In genomic region chr3:112086018-112086854, GRCh38 we compare ENCODE assay signal across 8 cellular contexts. TPM values are rescaled to one million over a fixed set of nuclear protein-coding genes. Genes with fewer than 3 reads are reported as not detected.
DNase-seq lines count a peak whose midpoint lies in the region; ATAC-seq and TF ChIP-seq lines count a peak whose summit lies in the region.

C3orf52 (plus strand) TSS chr3:112086389; CDS start chr3:112086408, 19 bp downstream.

- peaks cover 0 to 2% (median 0%) of the 10 kb centered on the region in 7 donors for H3K9me3 Mint-ChIP-seq in CD4-positive, CD25-positive, alpha-beta regulatory T cell
- no peaks in the 10 kb centered on the region for H3K9me3 Mint-ChIP-seq in natural killer cell
- no peaks in the 10 kb centered on the region for H3K9me3 Mint-ChIP-seq in stimulated activated naive CD8-positive, alpha-beta T cell treated with anti-CD3 and anti-CD28 coated beads, Interleukin-15, Interleukin-2, amounts not matched to agents 100 ng/mL and 50 ng/mL, for 24 hours

- H3K36me3 ChIP-seq in CD4-positive, CD25-positive, alpha-beta regulatory T cell (ENCODE audit: control insufficient read depth, insufficient read depth, low read length) = no peaks in the 10 kb centered on the region
- H3K36me3 ChIP-seq in Peyer's patch = no peaks in the 10 kb centered on the region

- TF ChIP-seq POLR2A in Peyer's patch (IDR thresholded peaks at IDR 0.05) = peak; percentile 65 to 86

- H3K27ac Mint-ChIP-seq in CD4-positive, CD25-positive, alpha-beta regulatory T cell = peak within 1 kb of the TSS; percentile 27 to 74 (median 50)
- H3K27ac Mint-ChIP-seq in natural killer cell = peak within 1 kb of the TSS in 1 of 2 donors; percentile 82
- H3K27ac Mint-ChIP-seq in stimulated activated naive CD8-positive, alpha-beta T cell treated with anti-CD3 and anti-CD28 coated beads, Interleukin-15, Interleukin-2, amounts not matched to agents 100 ng/mL and 50 ng/mL, for 24 hours = peak within 1 kb of the TSS; percentile 56

- H3K27ac ChIP-seq in CD4-positive, CD25-positive, alpha-beta regulatory T cell (ENCODE audit: insufficient read depth, low read length, poor library complexity, severe bottlenecking) = no peak within 1 kb of the TSS
- peak within 1 kb of the TSS in 3 of 4 donors; percentile 63 to 93 (median 86) for H3K27ac ChIP-seq in Peyer's patch

- ATAC-seq in CD4-positive, CD25-positive, alpha-beta regulatory T cell (ENCODE audit: low read depth in 2 of 2) = peak; percentile 66 to 75
- ATAC-seq in GM19452 (IDR thresholded peaks at IDR 0.05; ENCODE audit: unreplicated experiment) (peak; percentile 85), HG03558 (IDR thresholded peaks at IDR 0.05; ENCODE audit: extremely low read depth, unreplicated experiment) (peak; percentile 44), natural killer cell (peak; percentile 84 to 92 (median 91))

- peaks cover 0 to 37% (median 12%) of the 10 kb centered on the region in 4 donors for H3K4me1 Mint-ChIP-seq in CD4-positive, CD25-positive, alpha-beta regulatory T cell
- peaks cover 17 to 30% of the 10 kb centered on the region in 2 donors for H3K4me1 Mint-ChIP-seq in natural killer cell
- H3K4me1 Mint-ChIP-seq in stimulated activated naive CD8-positive, alpha-beta T cell treated with anti-CD3 and anti-CD28 coated beads, Interleukin-15, Interleukin-2, amounts not matched to agents 100 ng/mL and 50 ng/mL, for 24 hours (ENCODE audit: low read depth) = peaks cover 19% of the 10 kb centered on the region

- H3K4me3 ChIP-seq in CD4-positive, CD25-positive, alpha-beta regulatory T cell (ENCODE audit: low read depth, low read length) = peak within 1 kb of the TSS; percentile 41
- H3K4me3 ChIP-seq in Peyer's patch = peak within 1 kb of the TSS; percentile 51 to 73 (median 62)

- no peaks in the 10 kb centered on the region for H3K36me3 Mint-ChIP-seq in CD4-positive, CD25-positive, alpha-beta regulatory T cell
- no peaks in the 10 kb centered on the region for H3K36me3 Mint-ChIP-seq in natural killer cell
- H3K36me3 Mint-ChIP-seq in stimulated activated naive CD8-positive, alpha-beta T cell treated with anti-CD3 and anti-CD28 coated beads, Interleukin-15, Interleukin-2, amounts not matched to agents 100 ng/mL and 50 ng/mL, for 24 hours (ENCODE audit: low read depth) = no peaks in the 10 kb centered on the region

- intact Hi-C loops in natural killer cell (cut with micrococcal nuclease) = no loop called here

- no peaks in the 10 kb centered on the region for H3K9me3 ChIP-seq in CD4-positive, CD25-positive, alpha-beta regulatory T cell (ENCODE audit: control insufficient read depth in 2 of 2, low read length in 2 of 2)
- no peaks in the 10 kb centered on the region for H3K9me3 ChIP-seq in Peyer's patch

- peaks cover 11% of the 10 kb centered on the region for H3K27me3 ChIP-seq in CD4-positive, CD25-positive, alpha-beta regulatory T cell (ENCODE audit: control insufficient read depth, insufficient read depth, low read length)
- H3K27me3 ChIP-seq in Peyer's patch = no peaks in the 10 kb centered on the region

- peak; percentile 31 to 56 (median 38) for DNase-seq in CD4-positive, CD25-positive, alpha-beta regulatory T cell
- DNase-seq in Peyer's patch (peak; percentile 58 to 93 (median 90)), fibroblast of peridontal ligament (ENCODE audit: extremely low read depth) (peak; percentile 46), natural killer cell (peak; percentile 52)
- DNase-seq in activated T-helper 9 cell treated with anti-CD3 and anti-CD28 coated beads, Interleukin-2, amount 50 U/mL, for 16 hours (ENCODE audit: low read depth) = peak; percentile 46

- peaks cover 13% of the 10 kb centered on the region for H3K4me1 ChIP-seq in CD4-positive, CD25-positive, alpha-beta regulatory T cell (ENCODE audit: control insufficient read depth, insufficient read depth, low read length, poor library complexity, severe bottlenecking)
- peaks cover 0 to 25% (median 2%) of the 10 kb centered on the region in 4 donors for H3K4me1 ChIP-seq in Peyer's patch

- H3K4me3 Mint-ChIP-seq in CD4-positive, CD25-positive, alpha-beta regulatory T cell = peak within 1 kb of the TSS; percentile 57 to 90 (median 81)
- peak within 1 kb of the TSS; percentile 86 for H3K4me3 Mint-ChIP-seq in natural killer cell
- H3K4me3 Mint-ChIP-seq in stimulated activated naive CD8-positive, alpha-beta T cell treated with anti-CD3 and anti-CD28 coated beads, Interleukin-15, Interleukin-2, amounts not matched to agents 100 ng/mL and 50 ng/mL, for 24 hours = peak within 1 kb of the TSS; percentile 81

- peaks cover 26% of the 10 kb centered on the region for H3K27me3 Mint-ChIP-seq in CD4-positive, CD25-positive, alpha-beta regulatory T cell
- peaks cover 18 to 32% of the 10 kb centered on the region in 2 donors for H3K27me3 Mint-ChIP-seq in natural killer cell (ENCODE audit: low read depth in 2 of 2)
- peaks cover 24% of the 10 kb centered on the region for H3K27me3 Mint-ChIP-seq in stimulated activated naive CD8-positive, alpha-beta T cell treated with anti-CD3 and anti-CD28 coated beads, Interleukin-15, Interleukin-2, amounts not matched to agents 100 ng/mL and 50 ng/mL, for 24 hours

- TF ChIP-seq CTCF in Peyer's patch (IDR thresholded peaks at IDR 0.05) = peak in 1 of 6 experiments; percentile 10
- TF ChIP-seq CTCF in natural killer cell (IDR thresholded peaks at IDR 0.05) = no peak

RNA-seq across cellular contexts. Expression of gene C3orf52, which starts in this region (rescaled TPM):
- total RNA-seq in CD4-positive, CD25-positive, alpha-beta regulatory T cell = 0.59 TPM
- polyA plus RNA-seq in CD4-positive, CD25-positive, alpha-beta regulatory T cell = under 1 TPM; 0.13 to 0.67 (median 0.42) TPM
- 10 to 100 TPM; 13.2 to 31.0 (median 25.9) TPM for total RNA-seq in Peyer's patch
- under 1 TPM in 2 of 3 donors, not detected in 1; 0.42 to 0.90 TPM for total RNA-seq in natural killer cell

Comparison
In these comparisons a context has a peak if more than half of its experiments do, and no peak if none do; other contexts are left out.
1. Peak in DNase-seq, ATAC-seq and H3K4me3 ChIP-seq in CD4-positive, CD25-positive, alpha-beta regulatory T cell; RNA of the gene not detected or under 1 TPM.
2. Peak in DNase-seq and ATAC-seq in natural killer cell; RNA of the gene not detected or under 1 TPM.
3. DNase-seq: peak in every context shown above with its lines; median percentile 90 in Peyer's patch; 52 in natural killer cell; 46 in activated T-helper 9 cell treated with anti-CD3 and anti-CD28 coated beads, Interleukin-2, amount 50 U/mL, for 16 hours; 46 in fibroblast of peridontal ligament; 38 in CD4-positive, CD25-positive, alpha-beta regulatory T cell.